In genomic region chr16:79600636-79601091, GRCh38 we compare ENCODE assay signal across 8 cellular contexts. TPM values are rescaled to one million over a fixed set of nuclear protein-coding genes. Genes with fewer than 3 reads are reported as not detected.
DNase-seq lines count a peak whose midpoint lies in the region; ATAC-seq lines count a peak whose summit lies in the region.

TSS of gene MAF (minus strand) at chr16:79600737. CDS start at chr16:79599902, 835 bp downstream.

- DNase-seq in LHCN-M2 (ENCODE audit: low read depth) (peak; percentile 91), T follicular helper cell (ENCODE audit: low read depth) (peak; percentile 93), glomerular endothelial cell (ENCODE audit: extremely low read depth, low read depth, low spot score) (peak; percentile 36), neuronal stem cell (ENCODE audit: low spot score) (peak; percentile 87)
- DNase-seq in activated naive CD8-positive, alpha-beta T cell treated with anti-CD3 and anti-CD28 coated beads, Interleukin-2, amount 10 ng/mL, durations not matched to agents 7 days and 5 days: peak; percentile 69
- peak; percentile 49 to 63 for DNase-seq in stimulated activated naive CD8-positive, alpha-beta T cell treated with anti-CD3 and anti-CD28 coated beads, Interleukin-15, amount 100 ng/mL, for 72 hours

- H3K9ac ChIP-seq in ES-I3 (ENCODE audit: low read depth, low read length): peak within 1 kb of the TSS; percentile 84
- H3K9ac ChIP-seq in neuronal stem cell (ENCODE audit: low read depth, low read length, poor library complexity): peak within 1 kb of the TSS; percentile 93

- H3K36me3 ChIP-seq in ES-I3 (ENCODE audit: insufficient read depth, low read length): no peaks in the 10 kb centered on the region
- no peaks in the 10 kb centered on the region for H3K36me3 ChIP-seq in neuronal stem cell (replicated peaks in 1 of 2; ENCODE audit: control insufficient read depth in 2 of 2, insufficient read depth in 2 of 2, low read length in 2 of 2)

- peak within 1 kb of the TSS; percentile 93 for H2AFZ ChIP-seq in neuronal stem cell (ENCODE audit: low read length)

- peak within 1 kb of the TSS; percentile 31 for H3K4ac ChIP-seq in neuronal stem cell (ENCODE audit: low read length)

- no peaks in the 10 kb centered on the region for H3K9me3 Mint-ChIP-seq in activated naive CD8-positive, alpha-beta T cell treated with anti-CD3 and anti-CD28 coated beads, Interleukin-2, amount 10 ng/mL, durations not matched to agents 7 days and 5 days
- no peaks in the 10 kb centered on the region for H3K9me3 Mint-ChIP-seq in stimulated activated naive CD8-positive, alpha-beta T cell treated with anti-CD3 and anti-CD28 coated beads, Interleukin-15, amount 100 ng/mL, for 72 hours

- H3K4me2 ChIP-seq in neuronal stem cell (ENCODE audit: insufficient read depth, low read length, poor library complexity, severe bottlenecking): peak within 1 kb of the TSS; percentile 89

- no peak within 1 kb of the TSS for H2AK5ac ChIP-seq in neuronal stem cell (ENCODE audit: low read depth, low read length)

- H4K91ac ChIP-seq in neuronal stem cell (ENCODE audit: low read depth, low read length, poor library complexity): no peak within 1 kb of the TSS

- H3K14ac ChIP-seq in neuronal stem cell (ENCODE audit: low read length): no peak within 1 kb of the TSS

- H3K27me3 Mint-ChIP-seq in activated naive CD8-positive, alpha-beta T cell treated with anti-CD3 and anti-CD28 coated beads, Interleukin-2, amount 10 ng/mL, durations not matched to agents 7 days and 5 days: peaks cover 72% of the 10 kb centered on the region
- H3K27me3 Mint-ChIP-seq in stimulated activated naive CD8-positive, alpha-beta T cell treated with anti-CD3 and anti-CD28 coated beads, Interleukin-15, amount 100 ng/mL, for 72 hours: peaks cover 84% of the 10 kb centered on the region

- H3K4me3 Mint-ChIP-seq in activated naive CD8-positive, alpha-beta T cell treated with anti-CD3 and anti-CD28 coated beads, Interleukin-2, amount 10 ng/mL, durations not matched to agents 7 days and 5 days: peak within 1 kb of the TSS; percentile 86
- peak within 1 kb of the TSS; percentile 83 to 87 for H3K4me3 Mint-ChIP-seq in stimulated activated naive CD8-positive, alpha-beta T cell treated with anti-CD3 and anti-CD28 coated beads, Interleukin-15, amount 100 ng/mL, for 72 hours

- ATAC-seq in activated naive CD8-positive, alpha-beta T cell treated with anti-CD3 and anti-CD28 coated beads, Interleukin-2, amount 10 ng/mL, durations not matched to agents 7 days and 5 days (ENCODE audit: low read depth): peak; percentile 76
- peak; percentile 87 for ATAC-seq in stimulated activated naive CD8-positive, alpha-beta T cell treated with anti-CD3 and anti-CD28 coated beads, Interleukin-15, amount 100 ng/mL, for 72 hours
- no peak for ATAC-seq in GM18511 (IDR thresholded peaks at IDR 0.05; ENCODE audit: unreplicated experiment)

- H3K18ac ChIP-seq in neuronal stem cell (ENCODE audit: low read length): peak within 1 kb of the TSS; percentile 97

- no peaks in the 10 kb centered on the region for H3K36me3 Mint-ChIP-seq in activated naive CD8-positive, alpha-beta T cell treated with anti-CD3 and anti-CD28 coated beads, Interleukin-2, amount 10 ng/mL, durations not matched to agents 7 days and 5 days

- H3K23ac ChIP-seq in neuronal stem cell (ENCODE audit: low read depth, low read length, poor library complexity): peak within 1 kb of the TSS; percentile 52

- peak within 1 kb of the TSS; percentile 77 for H2BK120ac ChIP-seq in neuronal stem cell (ENCODE audit: low read depth, low read length)

- H3K27ac ChIP-seq in neuronal stem cell (replicated peaks; ENCODE audit: low read length): peak within 1 kb of the TSS; percentile 85

- H2BK12ac ChIP-seq in neuronal stem cell (ENCODE audit: low read length): peak within 1 kb of the TSS; percentile 52

- peak within 1 kb of the TSS; percentile 78 to 95 for H3K4me3 ChIP-seq in neuronal stem cell (ENCODE audit: low read length in 2 of 2)

- no peak within 1 kb of the TSS for H4K8ac ChIP-seq in neuronal stem cell (ENCODE audit: low read depth, low read length)

- H2BK15ac ChIP-seq in neuronal stem cell (ENCODE audit: low read length): peak within 1 kb of the TSS; percentile 86

- POLR2A ChIA-PET in activated naive CD8-positive, alpha-beta T cell treated with anti-CD3 and anti-CD28 coated beads, Interleukin-2, amount 10 ng/mL, durations not matched to agents 7 days and 5 days (lab: Charles Lee): interaction anchor here (1.2 kb wide), 1 partner anchor 330 kb away, joined by 7 read pairs; no protein-coding TSS in a partner anchor

- peak within 1 kb of the TSS; percentile 94 for H2BK5ac ChIP-seq in neuronal stem cell (ENCODE audit: low read length)

- H3K4me1 ChIP-seq in ES-I3 (ENCODE audit: insufficient read depth, low read length) (peaks cover 5% of the 10 kb centered on the region; the same call in 1 of the 2 replicates), neuronal stem cell (ENCODE audit: control insufficient read depth in 2 of 2, insufficient read depth in 1 of 2, low read depth in 1 of 2, low read length in 2 of 2) (peaks cover 4 to 12% of the 10 kb centered on the region in 2 donors)

- H3K79me1 ChIP-seq in neuronal stem cell (ENCODE audit: low read depth, low read length): peaks cover 2% of the 10 kb centered on the region

- H3K9me3 ChIP-seq in ES-I3 (ENCODE audit: control insufficient read depth, insufficient read depth, low read length) (no peaks in the 10 kb centered on the region), neuronal stem cell (replicated peaks in 1 of 2; ENCODE audit: control insufficient read depth in 2 of 2, insufficient read depth in 1 of 2, low read depth in 1 of 2, low read length in 2 of 2) (no peaks in the 10 kb centered on the region)

- no peaks in the 10 kb centered on the region for H3K27me3 ChIP-seq in neuronal stem cell (ENCODE audit: control insufficient read depth in 3 of 3, insufficient read depth in 3 of 3, low read depth in 1 of 3, low read length in 3 of 3)

- WGBS in neuronal stem cell (ENCODE audit: extremely low coverage in 2 of 2, insufficient read length in 2 of 2, insufficient replicate concordance in 1 of 2), 2 donors: no CpG with 5 or more reads among the region's 26 CpGs

- H3K27ac Mint-ChIP-seq in activated naive CD8-positive, alpha-beta T cell treated with anti-CD3 and anti-CD28 coated beads, Interleukin-2, amount 10 ng/mL, durations not matched to agents 7 days and 5 days: peak within 1 kb of the TSS; percentile 45
- peak within 1 kb of the TSS in 1 of 2 donors; percentile 64 for H3K27ac Mint-ChIP-seq in stimulated activated naive CD8-positive, alpha-beta T cell treated with anti-CD3 and anti-CD28 coated beads, Interleukin-15, amount 100 ng/mL, for 72 hours

- peaks cover 18% of the 10 kb centered on the region for H3K4me1 Mint-ChIP-seq in activated naive CD8-positive, alpha-beta T cell treated with anti-CD3 and anti-CD28 coated beads, Interleukin-2, amount 10 ng/mL, durations not matched to agents 7 days and 5 days
- H3K4me1 Mint-ChIP-seq in stimulated activated naive CD8-positive, alpha-beta T cell treated with anti-CD3 and anti-CD28 coated beads, Interleukin-15, amount 100 ng/mL, for 72 hours: peaks cover 44% of the 10 kb centered on the region

RNA-seq across cellular contexts. Expression of gene MAF, which starts in this region (rescaled TPM):
- total RNA-seq in LHCN-M2 (2014; rRNA removed) (2.4 and 2.6 TPM in 2 replicates), glomerular endothelial cell (12.0 and 17.0 TPM in 2 replicates)
- 2.8 TPM for polyA plus RNA-seq in LHCN-M2 (2012)
- 1 to 10 TPM; 7.6 to 8.8 TPM for total RNA-seq in activated naive CD8-positive, alpha-beta T cell treated with anti-CD3 and anti-CD28 coated beads, Interleukin-2, amount 10 ng/mL, durations not matched to agents 7 days and 5 days
- 8.2 TPM for polyA plus RNA-seq in neuronal stem cell (2013, experiment 1 of 2)
- 8.4 TPM for polyA plus RNA-seq in neuronal stem cell (2013, experiment 2 of 2)

Comparison
In these comparisons a context has a peak if more than half of its experiments do, and no peak if none do; other contexts are left out.
1. DNase-seq: peak in every context shown above with its lines; median percentile 93 in T follicular helper cell; 91 in LHCN-M2; 87 in neuronal stem cell; 69 in activated naive CD8-positive, alpha-beta T cell treated with anti-CD3 and anti-CD28 coated beads, Interleukin-2, amount 10 ng/mL, durations not matched to agents 7 days and 5 days; 56 in stimulated activated naive CD8-positive, alpha-beta T cell treated with anti-CD3 and anti-CD28 coated beads, Interleukin-15, amount 100 ng/mL, for 72 hours; 36 in glomerular endothelial cell.